In genomic region chr22:45960477-45961386, GRCh38 we compare ENCODE assay signal across 13 cellular contexts.
"Had no signal": no experiment of that assay in that cellular context is flagged by ENCODE, and none has a peak within 500 bp of the region (broad histone marks: within the 10 kb centered on the region; RNA-seq: fewer than 3 reads in every experiment).

No MANE protein-coding gene starts in this region.

- H3K79me2 ChIP-seq: hepatocyte had no signal

- H3K9me3 ChIP-seq: esophagus muscularis mucosa, prostate gland, suprapubic skin had no signal

- FAIRE-seq: colon had no signal

- DNase-seq: activated CD4-positive, alpha-beta memory T cell treated with anti-CD3 and anti-CD28 coated beads for 36 hours; activated CD4-positive, alpha-beta T cell treated with anti-CD3 and anti-CD28 coated beads for 36 hours; activated CD8-positive, alpha-beta memory T cell treated with anti-CD3 and anti-CD28 coated beads, Interleukin-2, amount 10 ng/mL, durations not matched to agents 7 days and 5 days; activated naive CD4-positive, alpha-beta T cell treated with anti-CD3 and anti-CD28 coated beads, Interleukin-2, amount 10 ng/mL, durations not matched to agents 7 days and 5 days; activated T-cell treated with anti-CD3 and anti-CD28 coated beads, Interleukin-2, amount 50 U/mL, for 1 hour; nephron progenitor cell had no signal

- H3K36me3 ChIP-seq: esophagus muscularis mucosa, prostate gland, suprapubic skin had no signal

- H3K27ac ChIP-seq: esophagus muscularis mucosa, hepatocyte, prostate gland, suprapubic skin, VCaP had no signal

- H3K4me1 ChIP-seq: esophagus muscularis mucosa, prostate gland had no signal

- H3K4me2 ChIP-seq: hepatocyte had no signal

- H2AFZ ChIP-seq: hepatocyte had no signal

- H3K27me3 ChIP-seq: hepatocyte had no signal

- ATAC-seq: activated CD4-positive, alpha-beta T cell treated with anti-CD3 and anti-CD28 coated beads for 36 hours; activated CD8-positive, alpha-beta memory T cell treated with anti-CD3 and anti-CD28 coated beads, Interleukin-2, amount 10 ng/mL, durations not matched to agents 7 days and 5 days; sciatic nerve had no signal

- H3K4me3 ChIP-seq: esophagus muscularis mucosa, hepatocyte, prostate gland, suprapubic skin had no signal
